In the genomic region with DNA sequence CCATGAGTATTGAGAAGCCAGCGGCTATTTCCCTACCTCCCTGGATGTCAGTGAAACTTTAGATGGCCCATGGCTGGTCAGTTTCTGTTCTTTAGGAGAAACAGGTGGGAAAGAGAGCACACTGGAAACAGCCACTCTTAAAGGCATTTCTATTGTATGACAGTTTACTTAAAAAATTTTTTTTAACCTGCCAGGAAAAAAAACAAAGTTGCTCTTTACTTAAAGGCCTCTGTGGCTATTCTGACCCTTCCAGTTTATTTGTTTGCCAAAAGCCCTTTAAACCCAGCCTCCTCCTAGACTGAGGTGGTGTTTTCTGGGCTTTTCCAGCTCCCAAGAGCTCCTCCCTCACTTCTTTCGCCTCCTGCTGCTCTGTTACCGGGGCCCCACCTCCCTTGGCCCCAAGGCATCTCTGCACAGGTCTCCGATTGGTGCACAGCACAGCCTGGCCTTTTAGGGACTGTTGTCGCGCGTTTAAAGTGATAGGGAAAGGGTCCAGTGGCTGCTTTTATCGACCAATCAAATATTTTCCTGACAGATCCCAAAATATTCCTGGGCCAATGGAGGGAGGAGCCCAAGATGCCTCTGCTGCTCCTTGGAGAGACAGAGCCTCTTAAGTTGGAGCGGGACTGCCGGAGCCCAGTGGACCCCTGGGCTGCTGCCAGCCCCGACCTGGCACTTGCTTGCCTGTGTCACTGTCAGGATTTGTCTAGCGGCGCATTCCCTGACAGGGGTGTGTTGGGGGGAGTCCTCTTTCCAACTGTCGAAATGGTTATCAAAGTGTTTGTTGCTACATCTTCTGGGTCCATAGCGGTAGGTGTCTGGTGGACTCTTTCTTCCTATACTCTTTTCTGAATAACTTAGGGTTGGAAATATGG, we compare ENCODE assay signal across 10 cellular contexts. TPM values are rescaled to one million over a fixed set of nuclear protein-coding genes. Genes with fewer than 3 reads are reported as not detected.
DNase-seq lines count a peak whose midpoint lies in the region; ATAC-seq, FAIRE-seq and TF ChIP-seq lines count a peak whose summit lies in the region.
"Had no signal": no experiment of that assay in that cellular context is flagged by ENCODE, and none has a peak within 500 bp of the region (broad histone marks: within the 10 kb centered on the region; RNA-seq: fewer than 3 reads in every experiment).

A gene (plus strand): TSS at position 639 of the 875 bp plus-strand sequence. CDS start 127 bp downstream, at position 766.

- CTCF ChIA-PET in activated CD8-positive, alpha-beta memory T cell treated with anti-CD3 and anti-CD28 coated beads, Interleukin-2, amount 10 ng/mL, durations not matched to agents 7 days and 5 days (lab: Charles Lee), result no interaction called here

- H3K4me1 Mint-ChIP-seq in GM23338, result peaks cover 34% of the 10 kb centered on the region
- peaks cover 6% of the 10 kb centered on the region for H3K4me1 Mint-ChIP-seq in activated CD8-positive, alpha-beta memory T cell treated with anti-CD3 and anti-CD28 coated beads, Interleukin-2, amount 10 ng/mL, durations not matched to agents 7 days and 5 days

- DNase-seq in GM23338 (ENCODE audit: low spot score) (peak; percentile 93), ascending aorta (ENCODE audit: low spot score in 2 of 2) (peak; percentile 70 to 88), right atrium auricular region (ENCODE audit: low spot score) (peak; percentile 84), trophoblast cell (no peak), GM12892 (ENCODE audit: insufficient read length) (no peak)
- no peak for DNase-seq in activated CD8-positive, alpha-beta memory T cell treated with anti-CD3 and anti-CD28 coated beads, Interleukin-2, amount 10 ng/mL, durations not matched to agents 7 days and 5 days
- no peak for DNase-seq in effector CD8-positive, alpha-beta T cell (lab: John Stamatoyannopoulos, UW)
- DNase-seq: DND-41, NCI-H1436 treated with DMSO at 0.1 percent for 48 hours had no signal

- intact Hi-C loops in ascending aorta (cut with DNase I), result no loop called here

- no peak within 1 kb of the TSS for H3K4ac ChIP-seq in trophoblast cell (ENCODE audit: low read depth, low read length)

- no peaks in the 10 kb centered on the region for H4K20me1 ChIP-seq in GM23338 (replicated peaks; ENCODE audit: insufficient read depth)

- no peak within 1 kb of the TSS for H4K8ac ChIP-seq in trophoblast cell (ENCODE audit: low read depth, low read length)

- peak within 1 kb of the TSS; percentile 60 for H3K4me3 Mint-ChIP-seq in GM23338
- H3K4me3 Mint-ChIP-seq in activated CD8-positive, alpha-beta memory T cell treated with anti-CD3 and anti-CD28 coated beads, Interleukin-2, amount 10 ng/mL, durations not matched to agents 7 days and 5 days, result no peak within 1 kb of the TSS

- no peaks in the 10 kb centered on the region for H3K9me2 ChIP-seq in GM23338 (ENCODE audit: insufficient read depth)

- peak within 1 kb of the TSS; percentile 16 for H3K27ac Mint-ChIP-seq in GM23338
- no peak within 1 kb of the TSS for H3K27ac Mint-ChIP-seq in activated CD8-positive, alpha-beta memory T cell treated with anti-CD3 and anti-CD28 coated beads, Interleukin-2, amount 10 ng/mL, durations not matched to agents 7 days and 5 days

- H3K9me3 Mint-ChIP-seq in GM23338, result no peaks in the 10 kb centered on the region
- no peaks in the 10 kb centered on the region for H3K9me3 Mint-ChIP-seq in activated CD8-positive, alpha-beta memory T cell treated with anti-CD3 and anti-CD28 coated beads, Interleukin-2, amount 10 ng/mL, durations not matched to agents 7 days and 5 days (ENCODE audit: low read depth)

- no peaks in the 10 kb centered on the region for H3K79me1 ChIP-seq in trophoblast cell (ENCODE audit: low read length)

- H4K12ac ChIP-seq in trophoblast cell (ENCODE audit: low read depth, low read length), result no peak within 1 kb of the TSS

- peak; percentile 95 for ATAC-seq in GM23338
- no peak for ATAC-seq in activated CD8-positive, alpha-beta memory T cell treated with anti-CD3 and anti-CD28 coated beads, Interleukin-2, amount 10 ng/mL, durations not matched to agents 7 days and 5 days
- no peak for ATAC-seq in GM21529 (IDR thresholded peaks at IDR 0.05; ENCODE audit: unreplicated experiment)

- H3K9me3 ChIP-seq in ascending aorta, result no peaks in the 10 kb centered on the region
- no peaks in the 10 kb centered on the region for H3K9me3 ChIP-seq in right atrium auricular region
- no peaks in the 10 kb centered on the region for H3K9me3 ChIP-seq in trophoblast cell (ENCODE audit: insufficient read depth, low read depth, low read length)

- peaks cover 29% of the 10 kb centered on the region for H3K4me1 ChIP-seq in GM23338 (ENCODE audit: insufficient read depth)
- H3K4me1 ChIP-seq in ascending aorta, result peaks cover 0 to 7% of the 10 kb centered on the region in 2 donors
- peaks cover 0 to 19% of the 10 kb centered on the region in 2 donors for H3K4me1 ChIP-seq in right atrium auricular region
- H3K4me1 ChIP-seq in trophoblast cell (ENCODE audit: control insufficient read depth in 1 of 2, insufficient read depth in 2 of 2, low read length in 2 of 2), result peaks cover 2 to 4% of the 10 kb centered on the region in 2 experiments

- peak within 1 kb of the TSS; percentile 63 for H3K4me2 ChIP-seq in GM23338
- H3K4me2 ChIP-seq in trophoblast cell (ENCODE audit: low read length), result peak within 1 kb of the TSS; percentile 31

- peak within 1 kb of the TSS; percentile 8; the same call in 1 of the 2 replicates for H2AFZ ChIP-seq in GM23338
- H2AFZ ChIP-seq in trophoblast cell (ENCODE audit: insufficient read depth, low read length, poor library complexity), result no peak within 1 kb of the TSS

- no peak within 1 kb of the TSS for H3K14ac ChIP-seq in trophoblast cell (ENCODE audit: low read length)

- WGBS in trophoblast cell (ENCODE audit: extremely low coverage, insufficient coverage, insufficient read length), result no CpG with 5 or more reads among the region's 15 CpGs

- TF ChIP-seq POLR2A in GM12892 (IDR thresholded peaks at IDR 0.05; ENCODE audit: low read depth, low read length), result no peak

- H3K4me3 ChIP-seq in GM23338 (peak within 1 kb of the TSS; percentile 37), ascending aorta (peak within 1 kb of the TSS; percentile 18 to 63), right atrium auricular region (peak within 1 kb of the TSS; percentile 42 to 49), trophoblast cell (ENCODE audit: low read depth, low read length) (no peak within 1 kb of the TSS)

- peaks cover 13% of the 10 kb centered on the region for H3K27me3 Mint-ChIP-seq in GM23338 (ENCODE audit: insufficient read depth, low read depth, poor library complexity)
- peaks cover 3% of the 10 kb centered on the region for H3K27me3 Mint-ChIP-seq in activated CD8-positive, alpha-beta memory T cell treated with anti-CD3 and anti-CD28 coated beads, Interleukin-2, amount 10 ng/mL, durations not matched to agents 7 days and 5 days

- H3K27ac ChIP-seq in GM23338 (ENCODE audit: low read depth) (peak within 1 kb of the TSS; percentile 67), ascending aorta (peak within 1 kb of the TSS; percentile 82 to 90), right atrium auricular region (peak within 1 kb of the TSS; percentile 80 to 95), trophoblast cell (ENCODE audit: low read depth, low read length) (no peak within 1 kb of the TSS)

- H2BK5ac ChIP-seq in trophoblast cell (ENCODE audit: low read depth, low read length, poor library complexity), result no peak within 1 kb of the TSS

- H4K91ac ChIP-seq in trophoblast cell (ENCODE audit: low read depth, low read length), result no peak within 1 kb of the TSS

- H2AK5ac ChIP-seq in trophoblast cell (ENCODE audit: low read length), result no peak within 1 kb of the TSS

- FAIRE-seq in GM12892 (lab: Jason Lieb, UNC), result no peak

- H3K36me3 ChIP-seq in GM23338 (ENCODE audit: insufficient read depth) (no peaks in the 10 kb centered on the region), ascending aorta (no peaks in the 10 kb centered on the region), right atrium auricular region (no peaks in the 10 kb centered on the region), trophoblast cell (ENCODE audit: control insufficient read depth in 1 of 2, insufficient read depth in 2 of 2, low read length in 2 of 2) (no peaks in the 10 kb centered on the region)

- peaks cover 4% of the 10 kb centered on the region; the same call in 1 of the 2 replicates for H3F3A ChIP-seq in GM23338 (replicated peaks; ENCODE audit: low read depth)

- TF ChIP-seq CTCF in GM23338 (conservative IDR thresholded peaks at IDR 0.05; ENCODE audit: low read depth in 2 of 2) (no peak), ascending aorta (IDR thresholded peaks at IDR 0.05) (no peak), right atrium auricular region (IDR thresholded peaks at IDR 0.05) (no peak)

- no peak within 1 kb of the TSS for H2BK12ac ChIP-seq in trophoblast cell (ENCODE audit: low read length)

- H3K79me2 ChIP-seq in GM23338 (replicated peaks; ENCODE audit: insufficient read depth) (no peaks in the 10 kb centered on the region), trophoblast cell (ENCODE audit: control insufficient read depth, insufficient read depth, low read length, poor library complexity) (no peaks in the 10 kb centered on the region)

- H3K18ac ChIP-seq in trophoblast cell (ENCODE audit: low read length), result no peak within 1 kb of the TSS

- H3K36me3 Mint-ChIP-seq in GM23338 (ENCODE audit: low read depth), result no peaks in the 10 kb centered on the region
- H3K36me3 Mint-ChIP-seq in activated CD8-positive, alpha-beta memory T cell treated with anti-CD3 and anti-CD28 coated beads, Interleukin-2, amount 10 ng/mL, durations not matched to agents 7 days and 5 days, result no peaks in the 10 kb centered on the region

- H2BK120ac ChIP-seq in trophoblast cell (ENCODE audit: insufficient read depth, low read length, poor library complexity), result no peak within 1 kb of the TSS

- H3K23ac ChIP-seq in trophoblast cell (ENCODE audit: low read length), result no peak within 1 kb of the TSS

- H3K9ac ChIP-seq in trophoblast cell (ENCODE audit: low read length), result no peak within 1 kb of the TSS

- no peaks in the 10 kb centered on the region for H3K27me3 ChIP-seq in GM23338 (ENCODE audit: insufficient read depth)
- H3K27me3 ChIP-seq in ascending aorta, result no peaks in the 10 kb centered on the region
- H3K27me3 ChIP-seq in right atrium auricular region, result no peaks in the 10 kb centered on the region
- H3K27me3 ChIP-seq in trophoblast cell (ENCODE audit: insufficient read depth, low read length), result no peaks in the 10 kb centered on the region

TF ChIP-seq in GM23338, 12 proteins besides CTCF, POLR2A, EP300 and RAD21 (continues in another document):
- TF ChIP-seq STAT1 (IDR thresholded peaks at IDR 0.05; ENCODE audit: unreplicated experiment) (no peak), CREB1 (CRISPR knock-in tag; IDR thresholded peaks at IDR 0.05; ENCODE audit: low read depth) (peak; percentile 40; the same call in 1 of the 2 replicates), ZNF114 (CRISPR knock-in tag; IDR thresholded peaks at IDR 0.05) (no peak)

RNA-seq across cellular contexts. Expression of the gene that starts here (rescaled TPM):
- 4.9 and 5.9 TPM in 2 replicates for total RNA-seq in GM23338 (2014; rRNA removed; shearing (Covaris generic))
- polyA plus RNA-seq in GM23338 (2016; fragmentation: Nextera tagmentation; extraction: Ambion mirVana), result 16.6 and 18.9 TPM in 2 replicates
- not detected for total RNA-seq in ascending aorta
- total RNA-seq in right atrium auricular region, result 10 to 100 TPM; 43.2 to 75.7 TPM
- 3.5 and 4.1 TPM in 2 replicates for polyA plus RNA-seq in trophoblast cell (2013)
- 3.0 TPM for polyA plus RNA-seq in GM12892 (2012; ENCODE audit: missing spikeins)
- total RNA-seq in activated CD8-positive, alpha-beta memory T cell treated with anti-CD3 and anti-CD28 coated beads, Interleukin-2, amount 10 ng/mL, durations not matched to agents 7 days and 5 days, result 1 to 10 TPM in 1 of 2 experiments, under 1 TPM in 1; 0.93 to 1.9 TPM

Comparison
In these comparisons a context has a peak if more than half of its experiments do, and no peak if none do; other contexts are left out.
1. Peak in DNase-seq, H3K4me3 ChIP-seq and H3K27ac ChIP-seq in ascending aorta; RNA of the gene not detected or under 1 TPM.
2. DNase-seq: peak in GM23338 (single experiment) and right atrium auricular region (single experiment); none in trophoblast cell (0 of 2), GM12892 (single experiment), activated CD8-positive, alpha-beta memory T cell treated with anti-CD3 and anti-CD28 coated beads, Interleukin-2, amount 10 ng/mL, durations not matched to agents 7 days and 5 days (single experiment) and effector CD8-positive, alpha-beta T cell (single experiment).